22 cellular contexts compared by ENCODE assay signal in the genomic region with DNA sequence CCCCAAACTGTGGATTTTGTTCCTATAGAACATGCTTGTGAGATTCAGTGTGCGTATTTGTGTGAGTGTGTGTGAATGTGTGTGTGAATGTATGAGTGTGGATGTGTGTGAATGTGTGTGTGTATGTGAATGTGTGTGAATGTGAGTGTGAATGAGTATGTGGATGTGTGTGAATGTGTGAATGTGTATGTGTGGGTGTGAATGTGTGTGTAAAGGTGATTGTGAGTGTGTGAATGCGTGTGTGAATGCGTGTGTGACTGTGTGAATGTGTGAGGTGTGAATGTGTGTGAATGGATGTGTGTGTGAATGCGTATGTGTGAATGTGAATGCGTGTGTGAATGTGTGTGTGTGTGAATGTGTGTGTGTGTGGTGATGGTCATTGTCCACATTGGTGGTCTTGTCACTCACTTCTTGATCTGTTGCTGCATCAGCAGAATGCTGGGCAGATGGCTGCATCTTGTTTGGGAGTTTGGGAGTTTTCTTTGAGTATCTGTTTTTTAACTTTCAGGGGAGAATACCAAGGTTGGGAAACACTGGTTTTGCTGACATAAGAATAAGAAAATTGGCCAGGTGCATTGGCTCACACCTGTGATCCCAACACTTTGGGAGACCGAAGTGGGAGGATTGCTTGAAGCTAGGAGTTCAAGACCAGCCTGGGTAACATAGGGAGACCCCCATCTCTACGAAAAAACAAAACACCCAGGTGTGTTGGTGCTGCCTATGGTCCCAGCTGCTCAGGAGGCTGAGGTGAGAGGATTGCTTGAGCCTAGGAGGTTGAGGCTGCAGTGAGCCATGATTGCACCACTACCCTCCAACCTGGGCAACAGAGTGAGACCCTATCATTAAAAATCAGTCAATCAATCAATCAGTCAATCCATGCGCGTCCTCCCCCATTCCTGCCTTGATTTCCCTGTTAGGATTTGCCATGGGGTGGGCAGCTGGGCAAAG. TPM values are rescaled to one million over a fixed set of nuclear protein-coding genes. Genes with fewer than 3 reads are reported as not detected.
DNase-seq lines count a peak whose midpoint lies in the region; ATAC-seq, FAIRE-seq and TF ChIP-seq lines count a peak whose summit lies in the region.
"Had no signal": no experiment of that assay in that cellular context is flagged by ENCODE, and none has a peak within 500 bp of the region (broad histone marks: within the 10 kb centered on the region; RNA-seq: fewer than 3 reads in every experiment).

No MANE protein-coding gene starts in this region.

- peak overlapping the region in 1 of 2 experiments; percentile 37 for H2BK12ac ChIP-seq in mesenchymal stem cell (ENCODE audit: low read length in 2 of 2)

- no peak overlapping the region for H2BK120ac ChIP-seq in mesenchymal stem cell (ENCODE audit: low read depth, low read length)

- H4K20me1 ChIP-seq in SK-N-SH (ENCODE audit: insufficient read depth) (peaks cover 33% of the 10 kb centered on the region), GM12878 (ENCODE audit: control insufficient read depth, insufficient read depth) (no peaks in the 10 kb centered on the region), OCI-LY7 (ENCODE audit: insufficient read depth, low read length) (no peaks in the 10 kb centered on the region)

- H3K9ac ChIP-seq in SK-N-SH (no peak overlapping the region), GM12878 (ENCODE audit: control insufficient read depth, insufficient read depth, low read length) (no peak overlapping the region), mesenchymal stem cell (ENCODE audit: low read length) (peak overlapping the region; percentile 2)

- H3K4ac ChIP-seq in mesenchymal stem cell (ENCODE audit: low read depth in 1 of 2, low read length in 2 of 2), result no peak overlapping the region

- DNase-seq in SK-N-SH, result no peak
- DNase-seq in GM12878 (ENCODE audit: low read depth, low spot score), result no peak
- no peak for DNase-seq in mesenchymal stem cell
- DNase-seq in urothelium cell line (ENCODE audit: low spot score), result no peak
- DNase-seq in erythroblast (lab: John Stamatoyannopoulos, UW), result no peak
- DNase-seq in OCI-LY7 (ENCODE audit: low spot score), result no peak
- no peak for DNase-seq in H54 (ENCODE audit: insufficient read length, low spot score)
- DNase-seq: activated CD4-positive, alpha-beta memory T cell treated with anti-CD3 and anti-CD28 coated beads for 36 hours; activated effector memory CD4-positive, alpha-beta T cell treated with anti-CD3 and anti-CD28 coated beads, Interleukin-2, amount 50 U/mL, for 16 hours; activated naive CD8-positive, alpha-beta T cell treated with anti-CD3 and anti-CD28 coated beads, Interleukin-2, amount 50 U/mL, for 24 hours; DMS53; left ventricle myocardium inferior; NCI-H524 had no signal

- H3K23ac ChIP-seq in mesenchymal stem cell (ENCODE audit: low read length in 2 of 2), result peak overlapping the region in 1 of 2 experiments; percentile 14

- H2AK5ac ChIP-seq in mesenchymal stem cell (ENCODE audit: low read length, severe bottlenecking), result peak overlapping the region; percentile 91

- POLR2A ChIA-PET in SK-N-SH (lab: Yijun Ruan, JAX) (no interaction called here), GM12878 (lab: Charles Lee) (no interaction called here), OCI-LY7 (lab: Charles Lee) (no interaction called here)

- no peak overlapping the region for H3K4me3 ChIP-seq in SK-N-SH (ENCODE audit: low read depth in 2 of 2, low read length in 1 of 2)
- no peak overlapping the region for H3K4me3 ChIP-seq in GM12878
- no peak overlapping the region for H3K4me3 ChIP-seq in mesenchymal stem cell (ENCODE audit: insufficient read depth in 1 of 2, low read depth in 1 of 2, low read length in 2 of 2)
- no peak overlapping the region for H3K4me3 ChIP-seq in OCI-LY7 (ENCODE audit: low read depth, low read length, poor library complexity, severe bottlenecking)
- H3K4me3 ChIP-seq: coronary artery, heart left ventricle, left ventricle myocardium inferior, MG63, prostate gland, skin epidermis had no signal

- CTCF ChIA-PET in SK-N-SH (lab: Yijun Ruan, JAX), result no interaction called here
- CTCF ChIA-PET in GM12878 (lab: Yijun Ruan, JAX), result no interaction called here
- CTCF ChIA-PET in OCI-LY7 (lab: Charles Lee; ENCODE audit: unreplicated experiment), result no interaction called here

- H3K14ac ChIP-seq in mesenchymal stem cell (ENCODE audit: low read length in 2 of 2), result peak overlapping the region in 1 of 2 experiments; percentile 85

- H2AFZ ChIP-seq in SK-N-SH (ENCODE audit: low read depth), result no peak overlapping the region
- H2AFZ ChIP-seq in GM12878 (ENCODE audit: control insufficient read depth, low read depth, low read length), result no peak overlapping the region
- H2AFZ ChIP-seq in mesenchymal stem cell (ENCODE audit: low read depth, low read length), result no peak overlapping the region
- no peak overlapping the region for H2AFZ ChIP-seq in OCI-LY7 (ENCODE audit: low read length)

- H4K8ac ChIP-seq in mesenchymal stem cell (ENCODE audit: low read length), result peak overlapping the region; percentile 31

- TF ChIP-seq CTCF in SK-N-SH (IDR thresholded peaks at IDR 0.05), result no peak
- no peak for TF ChIP-seq CTCF in GM12878 (IDR thresholded peaks at IDR 0.05 in 2 of 3, conservative IDR thresholded peaks at IDR 0.05 in 1 of 3; ENCODE audit: control insufficient read depth in 2 of 3, extremely low read depth in 1 of 3, insufficient read depth in 1 of 3, low read depth in 3 of 3, low read length in 3 of 3)
- TF ChIP-seq CTCF in OCI-LY7 (conservative IDR thresholded peaks at IDR 0.05; ENCODE audit: low read length), result no peak

- no peaks in the 10 kb centered on the region for H3K36me3 ChIP-seq in SK-N-SH (replicated peaks in 1 of 2; ENCODE audit: control insufficient read depth in 1 of 2, insufficient read depth in 2 of 2, low read length in 1 of 2)
- no peaks in the 10 kb centered on the region for H3K36me3 ChIP-seq in GM12878 (ENCODE audit: control insufficient read depth in 2 of 2, insufficient read depth in 2 of 2, low read length in 1 of 2)
- peaks cover 0 to 8% of the 10 kb centered on the region in 2 experiments for H3K36me3 ChIP-seq in mesenchymal stem cell (ENCODE audit: control insufficient read depth in 1 of 2, insufficient read depth in 2 of 2, low read depth in 1 of 2, low read length in 2 of 2)
- no peaks in the 10 kb centered on the region for H3K36me3 ChIP-seq in OCI-LY7 (ENCODE audit: insufficient read depth, low read length)
- H3K36me3 ChIP-seq: heart left ventricle, left ventricle myocardium inferior, MG63, prostate gland had no signal

- ATAC-seq in SK-N-SH treated with all-trans-retinoic acid at 6 μM for 48 hours (no peak), GM12878 (no peak)
- ATAC-seq: activated naive CD8-positive, alpha-beta T cell treated with anti-CD3 and anti-CD28 coated beads, Interleukin-2, amount 50 U/mL, for 24 hours; stimulated activated memory B cell treated with anti-CD40 and anti-IgM and Interleukin-4, amounts not matched to agents 10 μg/mL and 1 μg/mL and 100 μg/mL, for 72 hours had no signal

- FAIRE-seq in GM12878 (lab: Jason Lieb, UNC) (no peak), urothelium cell line (lab: Jason Lieb, UNC) (peak; percentile 97), H54 (lab: Jason Lieb, UNC) (no peak)

- H3K9me3 ChIP-seq in SK-N-SH (no peaks in the 10 kb centered on the region), GM12878 (replicated peaks; ENCODE audit: control insufficient read depth, insufficient read depth, low read length) (no peaks in the 10 kb centered on the region; the same call in 2 of the 3 replicates), mesenchymal stem cell (ENCODE audit: control insufficient read depth, low read length) (no peaks in the 10 kb centered on the region), OCI-LY7 (ENCODE audit: low read length) (no peaks in the 10 kb centered on the region)
- H3K9me3 ChIP-seq: heart left ventricle, left ventricle myocardium inferior, MG63, prostate gland had no signal

- H3K79me2 ChIP-seq in SK-N-SH (ENCODE audit: insufficient read depth) (peaks cover 61% of the 10 kb centered on the region), GM12878 (ENCODE audit: control insufficient read depth, insufficient read depth, low read length) (no peaks in the 10 kb centered on the region), OCI-LY7 (ENCODE audit: insufficient read depth, low read depth, low read length) (no peaks in the 10 kb centered on the region)

- no peaks in the 10 kb centered on the region for H3F3A ChIP-seq in SK-N-SH (replicated peaks; ENCODE audit: insufficient read depth)

- H2BK5ac ChIP-seq in mesenchymal stem cell (ENCODE audit: low read depth, low read length, poor library complexity, severe bottlenecking), result no peak overlapping the region

- peak overlapping the region in 1 of 2 experiments; percentile 71 for H3K18ac ChIP-seq in mesenchymal stem cell (ENCODE audit: low read depth in 1 of 2, low read length in 2 of 2)

- RAD21 ChIA-PET in GM12878 (lab: Charles Lee; ENCODE audit: unreplicated experiment), result no interaction called here

- H3K27me3 ChIP-seq in SK-N-SH (ENCODE audit: insufficient read depth) (no peaks in the 10 kb centered on the region), GM12878 (replicated peaks in 1 of 2; ENCODE audit: control insufficient read depth in 2 of 2, insufficient read depth in 2 of 2, low read length in 1 of 2) (no peaks in the 10 kb centered on the region), mesenchymal stem cell (ENCODE audit: control insufficient read depth in 1 of 2, insufficient read depth in 1 of 2, low read length in 2 of 2) (no peaks in the 10 kb centered on the region)
- H3K27me3 ChIP-seq: heart left ventricle, MG63 had no signal

- BruUV-seq in GM12878 (replicated peaks; lab: Mats Ljungman, UMichigan) (no TSS peak), OCI-LY7 (replicated peaks; lab: Mats Ljungman, UMichigan) (no TSS peak)

- H4K91ac ChIP-seq in mesenchymal stem cell (ENCODE audit: low read length), result no peak overlapping the region

- H3K79me1 ChIP-seq in mesenchymal stem cell (replicated peaks; ENCODE audit: low read length, poor library complexity, severe bottlenecking), result peaks cover 40% of the 10 kb centered on the region

- TF ChIP-seq EP300 in SK-N-SH (IDR thresholded peaks at IDR 0.05; ENCODE audit: borderline replicate concordance in 1 of 2, low read depth in 1 of 2, low read length in 1 of 2), result no peak
- TF ChIP-seq EP300 in GM12878 (IDR thresholded peaks at IDR 0.05; ENCODE audit: borderline replicate concordance in 1 of 2, control insufficient read depth in 1 of 2, low read depth in 2 of 2, low read length in 2 of 2), result no peak

- in situ Hi-C loops in GM12878 (cut with MboI), result no loop called here

- TF ChIP-seq RAD21 in SK-N-SH (IDR thresholded peaks at IDR 0.05; ENCODE audit: low read length) (no peak), GM12878 (IDR thresholded peaks at IDR 0.05; ENCODE audit: insufficient read depth, low read depth, low read length) (no peak)

- no peak overlapping the region for H2BK15ac ChIP-seq in mesenchymal stem cell (ENCODE audit: low read depth, poor library complexity, severe bottlenecking)

- H3K4me2 ChIP-seq in SK-N-SH (peak overlapping the region; percentile 4; the same call in 1 of the 2 replicates), GM12878 (ENCODE audit: control insufficient read depth, insufficient read depth) (no peak overlapping the region), mesenchymal stem cell (ENCODE audit: low read length, poor library complexity, severe bottlenecking) (no peak overlapping the region), OCI-LY7 (ENCODE audit: low read length) (no peak overlapping the region)

- peaks cover 0 to 3% of the 10 kb centered on the region in 2 experiments; a peak in 1 of 4 replicates for H3K4me1 ChIP-seq in SK-N-SH (ENCODE audit: control insufficient read depth in 1 of 2, insufficient read depth in 2 of 2, low read depth in 1 of 2, low read length in 1 of 2)
- H3K4me1 ChIP-seq in GM12878 (ENCODE audit: control insufficient read depth, insufficient read depth, low read length), result no peaks in the 10 kb centered on the region
- peaks cover 34% of the 10 kb centered on the region for H3K4me1 ChIP-seq in mesenchymal stem cell (ENCODE audit: control insufficient read depth, insufficient read depth, low read depth, low read length)
- H3K4me1 ChIP-seq in OCI-LY7 (ENCODE audit: insufficient read depth, low read length, poor library complexity, severe bottlenecking), result no peaks in the 10 kb centered on the region
- H3K4me1 ChIP-seq: left ventricle myocardium inferior, prostate gland had no signal

- intact Hi-C loops in GM12878 (cut with micrococcal nuclease; ENCODE audit: unreplicated experiment) (no loop called here), OCI-LY7 (cut with micrococcal nuclease; ENCODE audit: unreplicated experiment) (no loop called here)

- H3K27ac ChIP-seq in SK-N-SH (ENCODE audit: low read depth in 2 of 2, low read length in 1 of 2) (peak overlapping the region in 1 of 2 experiments; percentile 6; a peak in 1 of 4 replicates), GM12878 (ENCODE audit: control insufficient read depth, insufficient read depth) (no peak overlapping the region), mesenchymal stem cell (ENCODE audit: low read length, poor library complexity, severe bottlenecking) (peak overlapping the region; percentile 46), OCI-LY7 (ENCODE audit: low read depth, low read length, poor library complexity, severe bottlenecking) (no peak overlapping the region)
- H3K27ac ChIP-seq: 22Rv1, coronary artery, heart left ventricle, left ventricle myocardium inferior, prostate gland, skin epidermis had no signal

- SMC1A ChIA-PET in GM12878 (lab: Charles Lee; ENCODE audit: uncharacterized antibody, unreplicated experiment), result no interaction called here

- 91% methylated on average over 9 of the region's 9 CpGs for WGBS in SK-N-SH (ENCODE audit: low lambda C conversion rate)
- WGBS in GM12878 (ENCODE audit: insufficient coverage, insufficient replicate concordance, low lambda C conversion rate, missing lambda C conversion rate), result 23% methylated on average over 9 of the region's 9 CpGs
- WGBS in mesenchymal stem cell, result 96% methylated on average over 9 of the region's 9 CpGs

- no peaks in the 10 kb centered on the region for H3K9me2 ChIP-seq in SK-N-SH
- H3K9me2 ChIP-seq in OCI-LY7 (ENCODE audit: insufficient read depth, low read length), result no peaks in the 10 kb centered on the region

- TF ChIP-seq POLR2A in GM12878 (IDR thresholded peaks at IDR 0.05; ENCODE audit: low read depth, low read length), result no peak
- TF ChIP-seq POLR2A in erythroblast (IDR thresholded peaks at IDR 0.05; ENCODE audit: low read length), result no peak
- TF ChIP-seq POLR2A in H54 (IDR thresholded peaks at IDR 0.05; ENCODE audit: low read depth, low read length), result no peak

RNA-seq across cellular contexts. Expression of a gene that starts 18.2 kb away (rescaled TPM):
- polyA plus RNA-seq in SK-N-SH (2012; rRNA removed), result 8.8 and 9.4 TPM in 2 replicates
- 4.9 and 7.6 TPM in 2 replicates for polyA plus RNA-seq in SK-N-SH (2012; cell fraction: cytosol; rRNA removed)
- polyA plus RNA-seq in SK-N-SH (2012; cell fraction: nucleus; rRNA removed), result 9.4 and 9.9 TPM in 2 replicates
- not detected in 2 replicates for total RNA-seq in GM12878 (2013; cell fraction: nucleolus; rRNA removed)
- 0.16 TPM in 1 of 2 replicates, not detected in the other for total RNA-seq in GM12878 (2014; rRNA removed)
- not detected in 2 replicates for total RNA-seq in GM12878 (2014; rRNA removed; fragmentation: Illumina TruSeq; extraction: Trizol)
- total RNA-seq in GM12878 (2021), result 0.15 and 0.40 TPM in 2 replicates
- 0.17 TPM for polyA plus RNA-seq in GM12878 (2011; ENCODE audit: low read depth)
- 0.05 and 0.07 TPM in 2 replicates for polyA plus RNA-seq in GM12878 (2011; rRNA removed)
- 0.02 and 0.04 TPM in 2 replicates for polyA plus RNA-seq in GM12878 (2011; cell fraction: cytosol; rRNA removed)
- polyA plus RNA-seq in GM12878 (2011; cell fraction: nucleus; rRNA removed), result 0.10 TPM in 1 of 2 replicates, not detected in the other
- polyA plus RNA-seq in GM12878 (2012), result 0.07 and 0.25 TPM in 2 replicates
- not detected in 2 replicates for polyA plus RNA-seq in GM12878 (2014; fragmentation: Illumina TruSeq; extraction: Trizol)
- polyA plus RNA-seq in GM12878 (2014; fragmentation: Nextera tagmentation; extraction: Ambion mirVana), result not detected
- not detected in 2 replicates for polyA plus RNA-seq in GM12878 (2014; rRNA removed)
- polyA plus RNA-seq in GM12878 (2016; fragmentation: Nextera tagmentation; extraction: Ambion mirVana), result under 1 TPM in 1 of 2 experiments, not detected in 1; 0.06 TPM
- 0.31 TPM in 1 of 2 replicates, not detected in the other for polyA minus RNA-seq in GM12878 (2011; rRNA and poly(A)+ RNA removed)
- 1.2 TPM in 1 of 2 replicates, not detected in the other for polyA minus RNA-seq in GM12878 (2011; cell fraction: cytosol; rRNA and poly(A)+ RNA removed)
- polyA minus RNA-seq in GM12878 (2011; cell fraction: nucleus; rRNA and poly(A)+ RNA removed), result under 0.01 and 0.19 TPM in 2 replicates
- polyA plus RNA-seq in mesenchymal stem cell (2013, experiment 1 of 2), result 19.4 TPM
- polyA plus RNA-seq in mesenchymal stem cell (2013, experiment 2 of 2), result 19.3 TPM
- not detected in 2 replicates for total RNA-seq in OCI-LY7 (2014; rRNA removed; shearing (Covaris generic))
- not detected in 2 replicates for total RNA-seq in OCI-LY7 (2022)
- polyA plus RNA-seq: IgD-negative memory B cell had no signal
